20 cellular contexts compared by ENCODE assay signal in the genomic region with DNA sequence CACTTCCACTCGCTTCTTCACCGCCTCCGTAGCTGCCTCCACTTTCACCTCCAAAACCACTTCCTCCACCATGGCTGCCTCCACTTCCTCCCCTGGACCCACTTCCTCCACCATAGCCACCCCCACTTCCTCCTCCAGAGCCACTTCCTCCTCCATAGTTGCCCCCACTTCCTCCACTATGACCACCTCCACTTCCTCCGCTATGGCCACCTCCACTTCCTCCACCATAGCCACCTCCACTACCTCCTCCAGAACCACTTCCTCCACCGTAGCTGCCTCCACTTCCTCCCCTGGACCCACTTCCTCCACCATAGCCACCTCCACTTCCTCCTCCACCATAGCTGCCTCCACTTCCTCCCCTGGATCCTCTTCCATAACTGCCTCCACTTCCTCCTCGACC. TPM values are rescaled to one million over a fixed set of nuclear protein-coding genes. Genes with fewer than 3 reads are reported as not detected.
DNase-seq lines count a peak whose midpoint lies in the region; ATAC-seq and TF ChIP-seq lines count a peak whose summit lies in the region.
"Had no signal": no experiment of that assay in that cellular context is flagged by ENCODE, and none has a peak within 500 bp of the region (broad histone marks: within the 10 kb centered on the region; RNA-seq: fewer than 3 reads in every experiment).

No MANE protein-coding gene starts in this region.

- peaks cover 12% of the 10 kb centered on the region for H3K4me1 Mint-ChIP-seq in CD8-positive, alpha-beta T cell (ENCODE audit: low read depth)
- H3K4me1 Mint-ChIP-seq in activated naive CD8-positive, alpha-beta T cell treated with anti-CD3 and anti-CD28 coated beads, Interleukin-2, amount 10 ng/mL, durations not matched to agents 7 days and 5 days = peaks cover 4% of the 10 kb centered on the region

- peak overlapping the region; percentile 84 for H3K27ac Mint-ChIP-seq in CD8-positive, alpha-beta T cell
- peak overlapping the region; percentile 79 for H3K27ac Mint-ChIP-seq in activated naive CD8-positive, alpha-beta T cell treated with anti-CD3 and anti-CD28 coated beads, Interleukin-2, amount 10 ng/mL, durations not matched to agents 7 days and 5 days
- H3K27ac Mint-ChIP-seq: activated CD4-positive, alpha-beta T cell treated with anti-CD3 and anti-CD28 coated beads for 36 hours had no signal

- peaks cover 12% of the 10 kb centered on the region for H3K9me3 Mint-ChIP-seq in CD8-positive, alpha-beta T cell
- H3K9me3 Mint-ChIP-seq in activated naive CD8-positive, alpha-beta T cell treated with anti-CD3 and anti-CD28 coated beads, Interleukin-2, amount 10 ng/mL, durations not matched to agents 7 days and 5 days = peaks cover 15% of the 10 kb centered on the region

- CTCF ChIA-PET in CD8-positive, alpha-beta T cell (lab: Charles Lee) = interaction anchor here (0.7 to 4.7 kb wide), 2 partner anchors 18 to 98 kb away, joined by 4 to 18 read pairs; no protein-coding TSS in a partner anchor

- no peak for TF ChIP-seq POLR2A in breast epithelium (IDR thresholded peaks at IDR 0.05)

- no peaks in the 10 kb centered on the region for H3K36me3 ChIP-seq in CD8-positive, alpha-beta T cell (ENCODE audit: insufficient read depth, low read length)
- H3K36me3 ChIP-seq in neutrophil (no peaks in the 10 kb centered on the region), breast epithelium (no peaks in the 10 kb centered on the region)
- H3K36me3 ChIP-seq: SJSA1, vagina had no signal

- intact Hi-C loops in CD8-positive, alpha-beta T cell (cut with DNase I, micrococcal nuclease) = no loop called here
- intact Hi-C loops in breast epithelium (cut with DNase I; ENCODE audit: low total_unique reads) = no loop called here

- ATAC-seq in CD8-positive, alpha-beta T cell = no peak
- no peak for ATAC-seq in activated naive CD8-positive, alpha-beta T cell treated with anti-CD3 and anti-CD28 coated beads, Interleukin-2, amount 10 ng/mL, durations not matched to agents 7 days and 5 days (ENCODE audit: low read depth)
- ATAC-seq: activated CD4-positive, alpha-beta T cell treated with anti-CD3 and anti-CD28 coated beads for 36 hours had no signal

- TF ChIP-seq CTCF in CD8-positive, alpha-beta T cell (IDR thresholded peaks at IDR 0.05) = no peak
- TF ChIP-seq CTCF in neutrophil (IDR thresholded peaks at IDR 0.05) (no peak), coronary artery (IDR thresholded peaks at IDR 0.05) (no peak), breast epithelium (IDR thresholded peaks at IDR 0.05) (no peak)

- H3K4me1 ChIP-seq in CD8-positive, alpha-beta T cell (ENCODE audit: insufficient read depth, low read length) = peaks cover 5% of the 10 kb centered on the region
- H3K4me1 ChIP-seq in neutrophil (ENCODE audit: control insufficient read depth in 1 of 2, insufficient read depth in 1 of 2, low read depth in 1 of 2, low read length in 1 of 2) (no peaks in the 10 kb centered on the region), breast epithelium (no peaks in the 10 kb centered on the region)
- H3K4me1 ChIP-seq: SJSA1, vagina had no signal

- peaks cover 26% of the 10 kb centered on the region for H3K27me3 Mint-ChIP-seq in CD8-positive, alpha-beta T cell (ENCODE audit: low read depth)
- peaks cover 26% of the 10 kb centered on the region for H3K27me3 Mint-ChIP-seq in activated naive CD8-positive, alpha-beta T cell treated with anti-CD3 and anti-CD28 coated beads, Interleukin-2, amount 10 ng/mL, durations not matched to agents 7 days and 5 days

- H3K36me3 Mint-ChIP-seq in CD8-positive, alpha-beta T cell = no peaks in the 10 kb centered on the region
- peaks cover 4% of the 10 kb centered on the region for H3K36me3 Mint-ChIP-seq in activated naive CD8-positive, alpha-beta T cell treated with anti-CD3 and anti-CD28 coated beads, Interleukin-2, amount 10 ng/mL, durations not matched to agents 7 days and 5 days

- H3K4me3 ChIP-seq in CD8-positive, alpha-beta T cell (ENCODE audit: low read depth, low read length) = no peak overlapping the region
- H3K4me3 ChIP-seq in neutrophil (ENCODE audit: low read depth in 1 of 2, low read length in 1 of 2) (no peak overlapping the region), coronary artery (no peak overlapping the region), breast epithelium (no peak overlapping the region)
- H3K4me3 ChIP-seq: PC-9, SJSA1, vagina had no signal

- POLR2A ChIA-PET in CD8-positive, alpha-beta T cell (lab: Charles Lee) = no interaction called here
- POLR2A ChIA-PET in activated naive CD8-positive, alpha-beta T cell treated with anti-CD3 and anti-CD28 coated beads, Interleukin-2, amount 10 ng/mL, durations not matched to agents 7 days and 5 days (lab: Charles Lee) = no interaction called here

- no peaks in the 10 kb centered on the region for H3K27me3 ChIP-seq in CD8-positive, alpha-beta T cell (ENCODE audit: insufficient read depth, low read length)
- H3K27me3 ChIP-seq in neutrophil (peaks cover 50% of the 10 kb centered on the region), breast epithelium (no peaks in the 10 kb centered on the region)
- H3K27me3 ChIP-seq: vagina had no signal

- peak in 1 of 7 experiments; percentile 30 for DNase-seq in CD8-positive, alpha-beta T cell
- peak; percentile 8 for DNase-seq in MV-4-11 (lab: John Stamatoyannopoulos, UW)
- DNase-seq in activated naive CD8-positive, alpha-beta T cell treated with anti-CD3 and anti-CD28 coated beads, Interleukin-2, amount 10 ng/mL, durations not matched to agents 7 days and 5 days = no peak
- no peak for DNase-seq in coronary artery (ENCODE audit: low spot score)
- no peak for DNase-seq in GOT3 (lab: John Stamatoyannopoulos, UW)
- no peak for DNase-seq in breast epithelium (ENCODE audit: low spot score in 2 of 2)
- DNase-seq: activated CD4-positive, alpha-beta T cell treated with anti-CD3 and anti-CD28 coated beads for 36 hours; activated T-cell treated with anti-CD3 and anti-CD28 coated beads, Interleukin-2, amount 50 U/mL, for 1 hour; AML-193; DMS153; glutamatergic neuron; NCI-H1436; PC-9 had no signal

- peaks cover 3% of the 10 kb centered on the region for H3K9me3 ChIP-seq in CD8-positive, alpha-beta T cell (ENCODE audit: low read length)
- peaks cover 14% of the 10 kb centered on the region for H3K9me3 ChIP-seq in neutrophil
- H3K9me3 ChIP-seq in breast epithelium = no peaks in the 10 kb centered on the region
- H3K9me3 ChIP-seq: SJSA1, vagina had no signal

- H3K27ac ChIP-seq in CD8-positive, alpha-beta T cell (ENCODE audit: low read depth, low read length) = no peak overlapping the region
- H3K27ac ChIP-seq in neutrophil (peak overlapping the region; percentile 82), coronary artery (no peak overlapping the region), breast epithelium (no peak overlapping the region)
- H3K27ac ChIP-seq: PC-9, SJSA1, vagina had no signal

- no peak overlapping the region for H3K4me3 Mint-ChIP-seq in CD8-positive, alpha-beta T cell
- H3K4me3 Mint-ChIP-seq in activated naive CD8-positive, alpha-beta T cell treated with anti-CD3 and anti-CD28 coated beads, Interleukin-2, amount 10 ng/mL, durations not matched to agents 7 days and 5 days = no peak overlapping the region
- H3K4me3 Mint-ChIP-seq: activated CD4-positive, alpha-beta T cell treated with anti-CD3 and anti-CD28 coated beads for 36 hours had no signal

RNA-seq across cellular contexts. Expression of gene KRT9, which starts 4.5 kb away (rescaled TPM):
- total RNA-seq in CD8-positive, alpha-beta T cell = not detected
- total RNA-seq in activated naive CD8-positive, alpha-beta T cell treated with anti-CD3 and anti-CD28 coated beads, Interleukin-2, amount 10 ng/mL, durations not matched to agents 7 days and 5 days = not detected
- total RNA-seq in breast epithelium = under 1 TPM in 1 of 3 donors, not detected in 2; 0.44 TPM
- total RNA-seq: activated CD4-positive, alpha-beta T cell treated with anti-CD3 and anti-CD28 coated beads for 36 hours; fibroblast of lung; HT-29; LHCN-M2; SJSA1; skeletal muscle tissue; vagina had no signal

RNA-seq across cellular contexts. Expression of gene KRT14, which starts 19.4 kb away (rescaled TPM):
- not detected for total RNA-seq in CD8-positive, alpha-beta T cell
- not detected for total RNA-seq in activated naive CD8-positive, alpha-beta T cell treated with anti-CD3 and anti-CD28 coated beads, Interleukin-2, amount 10 ng/mL, durations not matched to agents 7 days and 5 days
- total RNA-seq in breast epithelium = 100 to 1,000 TPM in 2 of 3 donors, under 1 TPM in 1; 0.80 to 692 (median 388) TPM
- total RNA-seq: activated CD4-positive, alpha-beta T cell treated with anti-CD3 and anti-CD28 coated beads for 36 hours; fibroblast of lung; HT-29; LHCN-M2 had no signal

RNA-seq across cellular contexts. Expression of gene KRT19, which starts 39.2 kb away (rescaled TPM):
- total RNA-seq in CD8-positive, alpha-beta T cell = not detected
- total RNA-seq in activated naive CD8-positive, alpha-beta T cell treated with anti-CD3 and anti-CD28 coated beads, Interleukin-2, amount 10 ng/mL, durations not matched to agents 7 days and 5 days = not detected
- 1,000 to 10,000 TPM in 1 of 3 donors, 100 to 1,000 TPM in 1, 1 to 10 TPM in 1; 6.7 to 1,011 (median 375) TPM for total RNA-seq in breast epithelium
- total RNA-seq: activated CD4-positive, alpha-beta T cell treated with anti-CD3 and anti-CD28 coated beads for 36 hours; LHCN-M2; SJSA1; skeletal muscle tissue had no signal

RNA-seq across cellular contexts. Expression of gene KRT16, which starts 45.2 kb away (rescaled TPM):
- not detected for total RNA-seq in CD8-positive, alpha-beta T cell
- total RNA-seq in activated naive CD8-positive, alpha-beta T cell treated with anti-CD3 and anti-CD28 coated beads, Interleukin-2, amount 10 ng/mL, durations not matched to agents 7 days and 5 days = not detected
- total RNA-seq in breast epithelium = 100 to 1,000 TPM in 1 of 3 donors, 10 to 100 TPM in 1, 1 to 10 TPM in 1; 2.6 to 100 (median 51.8) TPM
- total RNA-seq: activated CD4-positive, alpha-beta T cell treated with anti-CD3 and anti-CD28 coated beads for 36 hours; fibroblast of lung; LHCN-M2 had no signal

RNA-seq across cellular contexts. Expression of gene KRT15, which starts 48.6 kb away (rescaled TPM):
- not detected for total RNA-seq in CD8-positive, alpha-beta T cell
- total RNA-seq in activated naive CD8-positive, alpha-beta T cell treated with anti-CD3 and anti-CD28 coated beads, Interleukin-2, amount 10 ng/mL, durations not matched to agents 7 days and 5 days = not detected
- total RNA-seq in breast epithelium = 1,000 to 10,000 TPM in 1 of 3 donors, 100 to 1,000 TPM in 1, under 1 TPM in 1; 0.80 to 2,244 (median 331) TPM
- total RNA-seq: activated CD4-positive, alpha-beta T cell treated with anti-CD3 and anti-CD28 coated beads for 36 hours; skeletal muscle tissue had no signal

Comparison
In these comparisons a context has a peak if more than half of its experiments do, and no peak if none do; other contexts are left out.
1. RNA of gene KRT19, which starts 39.2 kb away (total RNA-seq): 6.7 to 1,011 TPM in breast epithelium; not detected in CD8-positive, alpha-beta T cell and not detected in activated naive CD8-positive, alpha-beta T cell treated with anti-CD3 and anti-CD28 coated beads, Interleukin-2, amount 10 ng/mL, durations not matched to agents 7 days and 5 days; every median in the first group is over 4 times any median in the second.